ENCODE assay signal across 19 cellular contexts in the genomic region with DNA sequence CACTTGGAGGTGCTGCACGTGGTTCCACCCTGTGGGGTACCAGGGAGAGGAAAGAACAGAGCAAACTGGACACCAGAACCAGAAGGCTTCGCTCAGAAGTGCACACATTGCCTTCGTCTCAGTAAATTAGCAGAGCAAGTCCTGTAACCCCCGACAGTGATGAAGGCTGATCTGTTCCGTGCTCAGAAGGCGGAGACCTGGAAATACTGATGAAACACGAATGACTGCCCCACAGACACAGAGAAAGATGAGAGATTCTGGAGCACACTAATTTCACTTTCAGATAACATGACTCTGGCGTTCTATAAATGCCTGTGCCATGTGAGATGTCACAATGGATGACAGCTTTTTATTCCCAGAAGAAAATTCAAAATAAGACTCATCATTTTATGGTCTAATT. TPM values are rescaled to one million over a fixed set of nuclear protein-coding genes. Genes with fewer than 3 reads are reported as not detected.
DNase-seq lines count a peak whose midpoint lies in the region; ATAC-seq and TF ChIP-seq lines count a peak whose summit lies in the region.
"Had no signal": no experiment of that assay in that cellular context is flagged by ENCODE, and none has a peak within 500 bp of the region (broad histone marks: within the 10 kb centered on the region; RNA-seq: fewer than 3 reads in every experiment).

No MANE protein-coding gene starts in this region.

- no peaks in the 10 kb centered on the region for H3K27me3 Mint-ChIP-seq in T-helper 17 cell
- H3K27me3 Mint-ChIP-seq in neural crest cell (ENCODE audit: low read depth) = no peaks in the 10 kb centered on the region

- H3K36me3 Mint-ChIP-seq in T-helper 17 cell (ENCODE audit: low read depth) (no peaks in the 10 kb centered on the region), neural crest cell (ENCODE audit: low read depth) (peaks cover 2% of the 10 kb centered on the region)
- H3K36me3 Mint-ChIP-seq: CD8-positive, alpha-beta T cell had no signal

- H3K4me1 Mint-ChIP-seq in T-helper 17 cell (peaks cover 19% of the 10 kb centered on the region), neural crest cell (peaks cover 15% of the 10 kb centered on the region)

- no peak for DNase-seq in activated CD4-positive, CD25-positive, alpha-beta regulatory T cell (lab: John Stamatoyannopoulos, UW)
- peak; percentile 53 for DNase-seq in stimulated activated CD4-positive, alpha-beta T cell treated with anti-CD3 and anti-CD28 coated beads, Interleukin-15, amount 100 ng/mL, for 24 hours
- no peak for DNase-seq in stimulated activated CD4-positive, alpha-beta T cell treated with anti-CD3 and anti-CD28 coated beads, Interleukin-4, amount 100 ng/mL, for 1 hour
- DNase-seq in T-helper 17 cell (no peak), neural crest cell (ENCODE audit: low read depth, low spot score) (no peak)
- DNase-seq: BE2C; CD8-positive, alpha-beta T cell; DND-41; GOT3; KG1; NCI-H1092; NCI-H146; NCI-H2081; NCI-H748 treated with DMSO at 0.1 percent for 48 hours; PC-9 had no signal

- H3K4me3 Mint-ChIP-seq in T-helper 17 cell (peak overlapping the region; percentile 55), neural crest cell (no peak overlapping the region)
- H3K4me3 Mint-ChIP-seq: CD8-positive, alpha-beta T cell had no signal

- H3K27ac Mint-ChIP-seq in T-helper 17 cell (peak overlapping the region; percentile 97), neural crest cell (ENCODE audit: unreplicated experiment) (peak overlapping the region; percentile 32)
- H3K27ac Mint-ChIP-seq: CD8-positive, alpha-beta T cell had no signal

- ATAC-seq in activated CD4-positive, CD25-positive, alpha-beta regulatory T cell treated with anti-CD3 and anti-CD28 coated beads, Interleukin-2, amount 50 U/mL, for 24 hours = peak; percentile 26 to 51
- ATAC-seq in T-helper 17 cell (no peak), HG02970 (IDR thresholded peaks at IDR 0.05; ENCODE audit: low FRiP score, unreplicated experiment) (no peak), HG02884 (IDR thresholded peaks at IDR 0.05; ENCODE audit: unreplicated experiment) (no peak)
- ATAC-seq: CD8-positive, alpha-beta T cell had no signal

- H3K9me3 Mint-ChIP-seq in neural crest cell = no peaks in the 10 kb centered on the region
- H3K9me3 Mint-ChIP-seq: CD8-positive, alpha-beta T cell had no signal

- no peaks in the 10 kb centered on the region for H3K9me3 ChIP-seq in T-helper 17 cell (ENCODE audit: control insufficient read depth, low read length, poor library complexity, severe bottlenecking)
- H3K9me3 ChIP-seq: BE2C had no signal

- no peak for TF ChIP-seq CTCF in neural crest cell (conservative IDR thresholded peaks at IDR 0.05)

RNA-seq across cellular contexts. Expression of a gene that starts 44.2 kb away (rescaled TPM):
- 10 to 100 TPM; 57.4 to 60.5 TPM for total RNA-seq in T-helper 17 cell
- total RNA-seq in neural crest cell = not detected in 2 replicates
- total RNA-seq: NCI-H460, PC-9 had no signal

Comparison
In these comparisons a context has a peak if more than half of its experiments do, and no peak if none do; other contexts are left out.
1. ATAC-seq: peak in activated CD4-positive, CD25-positive, alpha-beta regulatory T cell treated with anti-CD3 and anti-CD28 coated beads, Interleukin-2, amount 50 U/mL, for 24 hours (2 of 2); none in T-helper 17 cell (single experiment), HG02970 (single experiment) and HG02884 (single experiment).
2. RNA of a gene that starts 44.2 kb away (total RNA-seq): 57.4 to 60.5 TPM in T-helper 17 cell; not detected in neural crest cell; every median in the first group is over 10 times any median in the second.